In genomic region chr9:84293001-84293798, GRCh38 we compare ENCODE assay signal across 10 cellular contexts. TPM values are rescaled to one million over a fixed set of nuclear protein-coding genes. Genes with fewer than 3 reads are reported as not detected.
DNase-seq lines count a peak whose midpoint lies in the region; ATAC-seq and TF ChIP-seq lines count a peak whose summit lies in the region.
"Had no signal": no experiment of that assay in that cellular context is flagged by ENCODE, and none has a peak within 500 bp of the region (broad histone marks: within the 10 kb centered on the region; RNA-seq: fewer than 3 reads in every experiment).

No MANE protein-coding gene starts in this region.

- no peak overlapping the region for H3K9ac ChIP-seq in OCI-LY3 (ENCODE audit: low read length)

- H3K36me3 ChIP-seq in OCI-LY3 (replicated peaks; ENCODE audit: low read depth, low read length): no peaks in the 10 kb centered on the region
- no peaks in the 10 kb centered on the region for H3K36me3 ChIP-seq in gastrocnemius medialis

- in situ Hi-C loops in gastrocnemius medialis (cut with MboI; ENCODE audit: low sequenced_read_pairs in 4 of 4): no loop called here

- no peaks in the 10 kb centered on the region for H3K36me3 Mint-ChIP-seq in activated naive CD4-positive, alpha-beta T cell treated with anti-CD3 and anti-CD28 coated beads, Interleukin-2, amount 50 U/mL, for 24 hours

- H3K9me3 ChIP-seq in OCI-LY3 (ENCODE audit: insufficient read depth, low read length): no peaks in the 10 kb centered on the region
- no peaks in the 10 kb centered on the region for H3K9me3 ChIP-seq in gastrocnemius medialis

- H3K27ac ChIP-seq in OCI-LY3 (ENCODE audit: low read length) (no peak overlapping the region), gastrocnemius medialis (no peak overlapping the region)
- H3K27ac ChIP-seq: C4-2B had no signal

- ATAC-seq in HG02852 (IDR thresholded peaks at IDR 0.05; ENCODE audit: unreplicated experiment) (peak; percentile 54), gastrocnemius medialis (no peak), sciatic nerve (no peak)
- ATAC-seq in stimulated activated naive CD8-positive, alpha-beta T cell treated with anti-CD3 and anti-CD28 coated beads, Interleukin-15, amount 100 ng/mL, for 72 hours: peak; percentile 29
- ATAC-seq: HepG2 had no signal

- peaks cover 4% of the 10 kb centered on the region for H3K9me3 Mint-ChIP-seq in activated naive CD4-positive, alpha-beta T cell treated with anti-CD3 and anti-CD28 coated beads, Interleukin-2, amount 50 U/mL, for 24 hours
- peaks cover 5 to 11% of the 10 kb centered on the region in 2 donors for H3K9me3 Mint-ChIP-seq in stimulated activated naive CD8-positive, alpha-beta T cell treated with anti-CD3 and anti-CD28 coated beads, Interleukin-15, amount 100 ng/mL, for 72 hours

- peaks cover 60% of the 10 kb centered on the region for H3K4me1 Mint-ChIP-seq in activated naive CD4-positive, alpha-beta T cell treated with anti-CD3 and anti-CD28 coated beads, Interleukin-2, amount 50 U/mL, for 24 hours
- H3K4me1 Mint-ChIP-seq in stimulated activated naive CD8-positive, alpha-beta T cell treated with anti-CD3 and anti-CD28 coated beads, Interleukin-15, amount 100 ng/mL, for 72 hours: peaks cover 69% of the 10 kb centered on the region

- H2AFZ ChIP-seq in OCI-LY3 (ENCODE audit: low read depth, low read length): peak overlapping the region; percentile 84

- H3K79me2 ChIP-seq in OCI-LY3 (ENCODE audit: low read length): no peaks in the 10 kb centered on the region

- H3K4me2 ChIP-seq in OCI-LY3 (ENCODE audit: low read length): peak overlapping the region; percentile 40

- H3K4me3 ChIP-seq in OCI-LY3 (ENCODE audit: low read length) (no peak overlapping the region), gastrocnemius medialis (no peak overlapping the region), foreskin fibroblast (ENCODE audit: low read depth in 1 of 2, low read length in 2 of 2) (no peak overlapping the region)

- TF ChIP-seq CTCF in OCI-LY3 (IDR thresholded peaks at IDR 0.05; ENCODE audit: low read depth, low read length) (no peak), gastrocnemius medialis (IDR thresholded peaks at IDR 0.05 in 4 of 5, conservative IDR thresholded peaks at IDR 0.05 in 1 of 5) (no peak), foreskin fibroblast (IDR thresholded peaks at IDR 0.05; ENCODE audit: low read depth, low read length) (no peak)

- no peaks in the 10 kb centered on the region for H3K27me3 Mint-ChIP-seq in activated naive CD4-positive, alpha-beta T cell treated with anti-CD3 and anti-CD28 coated beads, Interleukin-2, amount 50 U/mL, for 24 hours
- H3K27me3 Mint-ChIP-seq in stimulated activated naive CD8-positive, alpha-beta T cell treated with anti-CD3 and anti-CD28 coated beads, Interleukin-15, amount 100 ng/mL, for 72 hours: peaks cover 9% of the 10 kb centered on the region

- H3K4me1 ChIP-seq in OCI-LY3 (ENCODE audit: low read length) (peaks cover 24% of the 10 kb centered on the region), gastrocnemius medialis (no peaks in the 10 kb centered on the region)

- H3K27me3 ChIP-seq in OCI-LY3 (ENCODE audit: low read depth, low read length) (no peaks in the 10 kb centered on the region), gastrocnemius medialis (no peaks in the 10 kb centered on the region)

- DNase-seq in activated naive CD4-positive, alpha-beta T cell (lab: John Stamatoyannopoulos, UW): no peak
- DNase-seq in stimulated activated naive CD8-positive, alpha-beta T cell treated with anti-CD3 and anti-CD28 coated beads, Interleukin-15, amount 100 ng/mL, for 72 hours: peak in 1 of 2 donors; percentile 20
- DNase-seq in gastrocnemius medialis: no peak
- DNase-seq in sciatic nerve (ENCODE audit: low spot score): no peak
- DNase-seq in foreskin fibroblast: no peak

- no peak for TF ChIP-seq POLR2A in gastrocnemius medialis (IDR thresholded peaks at IDR 0.05)

- intact Hi-C loops in gastrocnemius medialis (cut with DNase I; ENCODE audit: low total_unique reads) (no loop called here), sciatic nerve (cut with DNase I) (no loop called here)

- H3K4me3 Mint-ChIP-seq in activated naive CD4-positive, alpha-beta T cell treated with anti-CD3 and anti-CD28 coated beads, Interleukin-2, amount 50 U/mL, for 24 hours: peak overlapping the region; percentile 72
- H3K4me3 Mint-ChIP-seq in stimulated activated naive CD8-positive, alpha-beta T cell treated with anti-CD3 and anti-CD28 coated beads, Interleukin-15, amount 100 ng/mL, for 72 hours: peak overlapping the region; percentile 80 to 81

- peak overlapping the region; percentile 98 for H3K27ac Mint-ChIP-seq in activated naive CD4-positive, alpha-beta T cell treated with anti-CD3 and anti-CD28 coated beads, Interleukin-2, amount 50 U/mL, for 24 hours
- H3K27ac Mint-ChIP-seq in stimulated activated naive CD8-positive, alpha-beta T cell treated with anti-CD3 and anti-CD28 coated beads, Interleukin-15, amount 100 ng/mL, for 72 hours: peak overlapping the region; percentile 94 to 99

- no peaks in the 10 kb centered on the region for H4K20me1 ChIP-seq in OCI-LY3 (ENCODE audit: insufficient read depth, low read length)

RNA-seq across cellular contexts. Expression of gene SLC28A3, which starts 47.4 kb away (rescaled TPM):
- under 1 TPM in 1 of 4 donors, not detected in 3; 0.23 TPM for total RNA-seq in gastrocnemius medialis
- total RNA-seq in sciatic nerve: 0.27 TPM
- total RNA-seq: HepG2 had no signal

Comparison
In these comparisons a context has a peak if more than half of its experiments do, and no peak if none do; other contexts are left out.
1. ATAC-seq: peak in HG02852 (single experiment) and stimulated activated naive CD8-positive, alpha-beta T cell treated with anti-CD3 and anti-CD28 coated beads, Interleukin-15, amount 100 ng/mL, for 72 hours (single experiment); none in gastrocnemius medialis (0 of 2) and sciatic nerve (single experiment).